Comparison of ENCODE assay signal across 8 cellular contexts in genomic region chr11:129853508-129854228, GRCh38. TPM values are rescaled to one million over a fixed set of nuclear protein-coding genes. Genes with fewer than 3 reads are reported as not detected.
DNase-seq lines count a peak whose midpoint lies in the region; ATAC-seq and TF ChIP-seq lines count a peak whose summit lies in the region.

No MANE protein-coding gene starts in this region.

- H3K4me1 ChIP-seq in HEK293 (ENCODE audit: control insufficient read depth, insufficient read depth, low read length) = peaks cover 10% of the 10 kb centered on the region; the same call in 1 of the 2 replicates
- peaks cover 13% of the 10 kb centered on the region for H3K4me1 ChIP-seq in lower lobe of right lung

- no peaks in the 10 kb centered on the region for H3K27me3 ChIP-seq in lower lobe of right lung (ENCODE audit: low read depth)

- CTCF ChIA-PET in HEK293 (lab: Yijun Ruan, JAX) = interaction anchor here (1.1 to 1.6 kb wide), 2 partner anchors 8 to 87 kb away, joined by 3 to 4 read pairs; no protein-coding TSS in a partner anchor

- peaks cover 0 to 3% of the 10 kb centered on the region in 2 experiments; a peak in 1 of 3 replicates for H3K36me3 ChIP-seq in HEK293 (ENCODE audit: control insufficient read depth in 2 of 2, insufficient read depth in 1 of 2, low read length in 2 of 2)
- H3K36me3 ChIP-seq in lower lobe of right lung = no peaks in the 10 kb centered on the region

- intact Hi-C loops in lower lobe of right lung (cut with DNase I) = no loop called here

- DNase-seq in NCI-H69 (lab: John Stamatoyannopoulos, UW) = peak; percentile 98
- DNase-seq in activated effector memory CD4-positive, alpha-beta T cell treated with anti-CD3 and anti-CD28 coated beads, Interleukin-2, amount 50 U/mL, for 16 hours = peak; percentile 83
- peak; percentile 81 for DNase-seq in lower lobe of right lung
- no peak for DNase-seq in NCI-H446 treated with DMSO at 0.1 percent for 48 hours (lab: John Stamatoyannopoulos, UW)

- no peaks in the 10 kb centered on the region for H3K9me3 ChIP-seq in HEK293 (ENCODE audit: control insufficient read depth, insufficient read depth, low read depth, low read length)
- H3K9me3 ChIP-seq in lower lobe of right lung = no peaks in the 10 kb centered on the region

- H3K27ac ChIP-seq in HEK293 (ENCODE audit: extremely low read depth, low read depth, low read length) (peak overlapping the region; percentile 17; the same call in 1 of the 2 replicates), lower lobe of right lung (peak overlapping the region; percentile 53)

- TF ChIP-seq CTCF in HEK293 (tag by site-specific recombination; IDR thresholded peaks at IDR 0.05) (no peak), lower lobe of right lung (IDR thresholded peaks at IDR 0.05) (no peak)

- ATAC-seq in lower lobe of right lung (peak; percentile 81 to 86), GM18861 (IDR thresholded peaks at IDR 0.05; ENCODE audit: unreplicated experiment) (no peak), GM21786 (IDR thresholded peaks at IDR 0.05; ENCODE audit: unreplicated experiment) (no peak), GM21515 (IDR thresholded peaks at IDR 0.05; ENCODE audit: unreplicated experiment) (no peak)

- POLR2A ChIA-PET in HEK293 (lab: Yijun Ruan, JAX) = no interaction called here

- H3K4me3 ChIP-seq in HEK293 (ENCODE audit: low read depth, low read length) (no peak overlapping the region), lower lobe of right lung (no peak overlapping the region)

TF ChIP-seq in HEK293, 187 proteins besides CTCF, POLR2A, EP300 and RAD21 (continues in another document):
- TF ChIP-seq, protein P1, sequence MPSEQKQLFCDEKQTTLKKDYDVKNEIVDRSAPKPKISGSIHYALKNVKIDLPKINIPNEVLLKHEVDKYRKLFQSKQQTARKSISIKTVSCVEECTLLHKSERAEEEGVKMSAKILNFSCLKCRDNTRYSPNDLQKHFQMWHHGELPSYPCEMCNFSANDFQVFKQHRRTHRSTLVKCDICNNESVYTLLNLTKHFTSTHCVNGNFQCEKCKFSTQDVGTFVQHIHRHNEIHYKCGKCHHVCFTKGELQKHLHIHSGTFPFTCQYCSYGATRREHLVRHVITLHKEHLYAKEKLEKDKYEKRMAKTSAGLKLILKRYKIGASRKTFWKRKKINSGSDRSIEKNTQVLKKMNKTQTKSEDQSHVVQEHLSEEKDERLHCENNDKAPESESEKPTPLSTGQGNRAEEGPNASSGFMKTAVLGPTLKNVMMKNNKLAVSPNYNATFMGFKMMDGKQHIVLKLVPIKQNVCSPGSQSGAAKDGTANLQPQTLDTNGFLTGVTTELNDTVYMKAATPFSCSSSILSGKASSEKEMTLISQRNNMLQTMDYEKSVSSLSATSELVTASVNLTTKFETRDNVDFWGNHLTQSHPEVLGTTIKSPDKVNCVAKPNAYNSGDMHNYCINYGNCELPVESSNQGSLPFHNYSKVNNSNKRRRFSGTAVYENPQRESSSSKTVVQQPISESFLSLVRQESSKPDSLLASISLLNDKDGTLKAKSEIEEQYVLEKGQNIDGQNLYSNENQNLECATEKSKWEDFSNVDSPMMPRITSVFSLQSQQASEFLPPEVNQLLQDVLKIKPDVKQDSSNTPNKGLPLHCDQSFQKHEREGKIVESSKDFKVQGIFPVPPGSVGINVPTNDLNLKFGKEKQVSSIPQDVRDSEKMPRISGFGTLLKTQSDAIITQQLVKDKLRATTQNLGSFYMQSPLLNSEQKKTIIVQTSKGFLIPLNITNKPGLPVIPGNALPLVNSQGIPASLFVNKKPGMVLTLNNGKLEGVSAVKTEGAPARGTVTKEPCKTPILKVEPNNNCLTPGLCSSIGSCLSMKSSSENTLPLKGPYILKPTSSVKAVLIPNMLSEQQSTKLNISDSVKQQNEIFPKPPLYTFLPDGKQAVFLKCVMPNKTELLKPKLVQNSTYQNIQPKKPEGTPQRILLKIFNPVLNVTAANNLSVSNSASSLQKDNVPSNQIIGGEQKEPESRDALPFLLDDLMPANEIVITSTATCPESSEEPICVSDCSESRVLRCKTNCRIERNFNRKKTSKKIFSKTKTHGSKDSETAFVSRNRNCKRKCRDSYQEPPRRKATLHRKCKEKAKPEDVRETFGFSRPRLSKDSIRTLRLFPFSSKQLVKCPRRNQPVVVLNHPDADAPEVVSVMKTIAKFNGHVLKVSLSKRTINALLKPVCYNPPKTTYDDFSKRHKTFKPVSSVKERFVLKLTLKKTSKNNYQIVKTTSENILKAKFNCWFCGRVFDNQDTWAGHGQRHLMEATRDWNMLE (tag by site-specific recombination; conservative IDR thresholded peaks at IDR 0.05; ENCODE audit: low read depth) = 0 out of 2 replicates have a peak, but pooled peaks have one; percentile 13
- TF ChIP-seq ZNF521 (tag by site-specific recombination; IDR thresholded peaks at IDR 0.05) = no peak
- no peak for TF ChIP-seq ZNF184 (tag by site-specific recombination; IDR thresholded peaks at IDR 0.05)
- no peak for TF ChIP-seq ZNF768 (tag by site-specific recombination; IDR thresholded peaks at IDR 0.05)
- TF ChIP-seq ZEB2 (tag by site-specific recombination; IDR thresholded peaks at IDR 0.05) = no peak
- peak; percentile 47; the same call in 1 of the 2 replicates for TF ChIP-seq FEZF1 (tag by site-specific recombination; IDR thresholded peaks at IDR 0.05)
- TF ChIP-seq ZNF335 (tag by site-specific recombination; conservative IDR thresholded peaks at IDR 0.05) = peak; percentile 49
- TF ChIP-seq ZNF354C (tag by site-specific recombination; IDR thresholded peaks at IDR 0.05; ENCODE audit: borderline replicate concordance, low read depth) = no peak
- no peak for TF ChIP-seq ZNF16 (tag by site-specific recombination; IDR thresholded peaks at IDR 0.05; ENCODE audit: low read depth)
- TF ChIP-seq ZNF133 (tag by site-specific recombination; IDR thresholded peaks at IDR 0.05) = no peak
- TF ChIP-seq, protein P2, sequence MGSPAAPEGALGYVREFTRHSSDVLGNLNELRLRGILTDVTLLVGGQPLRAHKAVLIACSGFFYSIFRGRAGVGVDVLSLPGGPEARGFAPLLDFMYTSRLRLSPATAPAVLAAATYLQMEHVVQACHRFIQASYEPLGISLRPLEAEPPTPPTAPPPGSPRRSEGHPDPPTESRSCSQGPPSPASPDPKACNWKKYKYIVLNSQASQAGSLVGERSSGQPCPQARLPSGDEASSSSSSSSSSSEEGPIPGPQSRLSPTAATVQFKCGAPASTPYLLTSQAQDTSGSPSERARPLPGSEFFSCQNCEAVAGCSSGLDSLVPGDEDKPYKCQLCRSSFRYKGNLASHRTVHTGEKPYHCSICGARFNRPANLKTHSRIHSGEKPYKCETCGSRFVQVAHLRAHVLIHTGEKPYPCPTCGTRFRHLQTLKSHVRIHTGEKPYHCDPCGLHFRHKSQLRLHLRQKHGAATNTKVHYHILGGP (tag by site-specific recombination; IDR thresholded peaks at IDR 0.05) = no peak
- no peak for TF ChIP-seq ZNF777 (tag by site-specific recombination; IDR thresholded peaks at IDR 0.05; ENCODE audit: borderline replicate concordance)
- no peak for TF ChIP-seq ZNF704 (tag by site-specific recombination; IDR thresholded peaks at IDR 0.05)
- peak; percentile 52; the same call in 1 of the 2 replicates for TF ChIP-seq ZBTB8A (tag by site-specific recombination; IDR thresholded peaks at IDR 0.05)
- no peak for TF ChIP-seq ZNF629 (tag by site-specific recombination; IDR thresholded peaks at IDR 0.05)
- TF ChIP-seq, protein P3, sequence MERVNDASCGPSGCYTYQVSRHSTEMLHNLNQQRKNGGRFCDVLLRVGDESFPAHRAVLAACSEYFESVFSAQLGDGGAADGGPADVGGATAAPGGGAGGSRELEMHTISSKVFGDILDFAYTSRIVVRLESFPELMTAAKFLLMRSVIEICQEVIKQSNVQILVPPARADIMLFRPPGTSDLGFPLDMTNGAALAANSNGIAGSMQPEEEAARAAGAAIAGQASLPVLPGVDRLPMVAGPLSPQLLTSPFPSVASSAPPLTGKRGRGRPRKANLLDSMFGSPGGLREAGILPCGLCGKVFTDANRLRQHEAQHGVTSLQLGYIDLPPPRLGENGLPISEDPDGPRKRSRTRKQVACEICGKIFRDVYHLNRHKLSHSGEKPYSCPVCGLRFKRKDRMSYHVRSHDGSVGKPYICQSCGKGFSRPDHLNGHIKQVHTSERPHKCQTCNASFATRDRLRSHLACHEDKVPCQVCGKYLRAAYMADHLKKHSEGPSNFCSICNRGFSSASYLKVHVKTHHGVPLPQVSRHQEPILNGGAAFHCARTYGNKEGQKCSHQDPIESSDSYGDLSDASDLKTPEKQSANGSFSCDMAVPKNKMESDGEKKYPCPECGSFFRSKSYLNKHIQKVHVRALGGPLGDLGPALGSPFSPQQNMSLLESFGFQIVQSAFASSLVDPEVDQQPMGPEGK (tag by site-specific recombination; IDR thresholded peaks at IDR 0.05) = peak; percentile 49
- TF ChIP-seq ZNF175 (tag by site-specific recombination; IDR thresholded peaks at IDR 0.05) = no peak
- no peak for TF ChIP-seq REPIN1 (tag by site-specific recombination; IDR thresholded peaks at IDR 0.05; ENCODE audit: low read depth)
- no peak for TF ChIP-seq ZNF48 (tag by site-specific recombination; IDR thresholded peaks at IDR 0.05)
- no peak for TF ChIP-seq MYNN (tag by site-specific recombination; IDR thresholded peaks at IDR 0.05; ENCODE audit: borderline replicate concordance)
- no peak; the same call in 1 of the 2 replicates for TF ChIP-seq ZBTB17 (tag by site-specific recombination; IDR thresholded peaks at IDR 0.05)
- TF ChIP-seq GLIS2 (tag by site-specific recombination; IDR thresholded peaks at IDR 0.05) = no peak

RNA-seq across cellular contexts. Expression of gene TMEM45B, which starts 38.0 kb away (rescaled TPM):
- total RNA-seq in lower lobe of right lung = 13.8 TPM

RNA-seq across cellular contexts. Expression of gene NFRKB, which starts 41.7 kb away (rescaled TPM):
- total RNA-seq in lower lobe of right lung = 25.5 TPM

Comparison
In these comparisons a context has a peak if more than half of its experiments do, and no peak if none do; other contexts are left out.
1. ATAC-seq: peak in lower lobe of right lung (2 of 2); none in GM18861 (single experiment), GM21786 (single experiment) and GM21515 (single experiment).